ENCODE assay signal across 1 cellular context in the genomic region with DNA sequence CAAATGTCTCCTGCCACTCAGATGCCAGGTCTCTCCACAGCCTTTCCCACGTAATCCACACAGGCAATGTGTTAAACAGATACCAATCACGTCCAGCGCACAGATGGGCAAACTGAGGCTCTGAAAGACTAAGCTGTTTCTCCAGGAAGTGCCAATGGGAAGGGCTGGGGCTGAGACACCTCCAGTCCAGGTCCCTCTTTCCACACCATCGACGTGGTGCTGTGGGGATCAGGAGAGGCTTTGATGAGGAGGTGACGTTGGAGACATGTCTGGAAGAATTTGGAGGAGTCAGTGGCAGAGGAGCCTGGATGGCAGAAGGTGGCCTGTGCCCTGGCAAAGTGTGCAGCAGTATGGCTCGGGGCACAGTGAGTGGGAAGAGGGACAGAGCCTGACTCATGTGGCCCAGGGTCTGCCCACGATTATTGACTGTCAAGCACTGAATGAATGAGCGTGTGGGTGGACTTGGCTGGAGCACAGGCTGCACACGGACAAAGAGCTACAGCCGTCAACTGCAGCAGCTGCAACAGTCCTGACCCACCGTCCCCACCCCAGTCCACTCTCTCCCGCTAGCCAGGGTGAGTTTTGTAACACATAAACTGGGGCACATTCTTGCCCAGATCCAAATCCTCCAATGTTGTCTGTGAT.
TF ChIP-seq lines count a peak whose summit lies in the region.

No MANE protein-coding gene starts in this region.

TF ChIP-seq in Ishikawa, 13 proteins besides CTCF, POLR2A, EP300 and RAD21 (continued from another document):
- no peak for TF ChIP-seq REST (IDR thresholded peaks at IDR 0.05; ENCODE audit: low read depth)
